ENCODE assay signal across 20 cellular contexts in genomic region chr12:12147111-12147510, GRCh38.
"Had no signal": no experiment of that assay in that cellular context is flagged by ENCODE, and none has a peak within 500 bp of the region (broad histone marks: within the 10 kb centered on the region; RNA-seq: fewer than 3 reads in every experiment).

No MANE protein-coding gene starts in this region.

- DNase-seq: IMR-90, Karpas-422, KG1, MM.1S, NCI-H1092 treated with DMSO at 0.1 percent for 48 hours, NCI-H1436, NCI-H187, NCI-H2029, NCI-H2081 treated with DMSO at 0.1 percent for 48 hours, NCI-H2171, NCI-H226, NCI-H446, NCI-H510A, NCI-H524 treated with DMSO at 0.1 percent for 48 hours, NCI-H69, NCI-H774, PC-3, SHP77, SK-N-SH had no signal

- H3K27ac ChIP-seq: RWPE1 had no signal

- H3K9me3 ChIP-seq: SK-N-SH had no signal
